ENCODE assay signal across 8 cellular contexts in the genomic region with DNA sequence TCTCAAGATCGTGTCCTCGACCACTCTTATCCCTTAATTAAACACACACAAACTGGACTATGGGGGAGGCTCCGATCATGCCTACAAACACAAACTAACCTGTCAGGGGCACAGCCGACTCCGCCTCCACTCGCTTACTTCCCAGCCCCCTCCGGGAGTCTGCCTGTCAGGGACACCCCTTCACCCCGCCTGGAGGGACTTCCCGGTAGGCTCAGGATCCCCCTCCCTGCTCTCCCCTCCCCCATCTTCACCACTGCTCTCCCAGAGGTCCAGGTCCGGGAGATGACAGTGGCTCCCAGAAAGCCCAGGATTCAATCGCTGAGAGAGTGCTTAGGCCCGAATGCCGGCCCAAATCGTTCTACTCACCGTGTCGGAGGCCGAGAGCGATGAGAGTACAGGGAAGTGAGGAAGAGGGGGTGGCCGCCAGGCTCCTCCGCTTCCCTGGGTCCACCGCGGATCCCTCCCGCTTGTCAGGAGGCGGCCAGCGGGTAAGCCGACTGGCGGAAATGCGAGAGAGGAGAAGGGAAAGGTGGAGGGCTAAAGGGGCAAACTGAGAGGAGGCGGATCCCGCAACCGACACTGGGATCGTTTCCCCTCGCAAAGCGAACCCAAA. TPM values are rescaled to one million over a fixed set of nuclear protein-coding genes. Genes with fewer than 3 reads are reported as not detected.
DNase-seq lines count a peak whose midpoint lies in the region; ATAC-seq and TF ChIP-seq lines count a peak whose summit lies in the region.
"Not testable (repeated sequence)": the region's sequence is repeated elsewhere in the genome, so short reads cannot be mapped to it uniquely, and the experiment has no call there.

No MANE protein-coding gene starts in this region.

- not testable (repeated sequence) for H3K27me3 ChIP-seq in CD4-positive, alpha-beta memory T cell (ENCODE audit: insufficient read depth, low read length); adrenal gland

- ATAC-seq in GM21423 (IDR thresholded peaks at IDR 0.05; ENCODE audit: unreplicated experiment) (peak; percentile 21), HG03280 (IDR thresholded peaks at IDR 0.05; ENCODE audit: unreplicated experiment) (peak; percentile 13)
- peak; percentile 46 for ATAC-seq in stimulated activated effector memory CD8-positive, alpha-beta T cell treated with anti-CD3 and anti-CD28 coated beads, Interleukin-12 subunit alpha, Interleukin-12 subunit beta, amount 100 ng/mL, for 72 hours

- H3K4me3 ChIP-seq in CD4-positive, alpha-beta memory T cell (ENCODE audit: low read length in 2 of 2), result peak overlapping the region; percentile 84 to 92
- H3K4me3 ChIP-seq in adrenal gland, result peak overlapping the region; percentile 85 to 96 (median 89)
- H3K4me3 ChIP-seq in fibroblast of pulmonary artery (replicated peaks; ENCODE audit: low read depth, low read length), result peak overlapping the region; percentile 92

- not testable (repeated sequence) for H3K9me3 ChIP-seq in CD4-positive, alpha-beta memory T cell (ENCODE audit: control insufficient read depth in 1 of 2, low read length in 2 of 2); adrenal gland (replicated peaks in 1 of 3)

- not testable (repeated sequence) for H3K27me3 Mint-ChIP-seq in CD4-positive, alpha-beta memory T cell; mesothelial cell of epicardium (ENCODE audit: low read depth)

- peaks cover 19 to 50% of the 10 kb centered on the region in 2 donors for H3K36me3 Mint-ChIP-seq in CD4-positive, alpha-beta memory T cell
- H3K36me3 Mint-ChIP-seq in mesothelial cell of epicardium, result peaks cover 24% of the 10 kb centered on the region
- H3K36me3 Mint-ChIP-seq in stimulated activated effector memory CD8-positive, alpha-beta T cell treated with anti-CD3 and anti-CD28 coated beads, Interleukin-12 subunit alpha, Interleukin-12 subunit beta, amount 100 ng/mL, for 72 hours, result peaks cover 98% of the 10 kb centered on the region

- not testable (repeated sequence) for H3K36me3 ChIP-seq in CD4-positive, alpha-beta memory T cell (ENCODE audit: insufficient read depth, low read length); adrenal gland (replicated peaks in 1 of 2)

- H3K9me3 Mint-ChIP-seq in CD4-positive, alpha-beta memory T cell; stimulated activated effector memory CD8-positive, alpha-beta T cell treated with anti-CD3 and anti-CD28 coated beads, Interleukin-12 subunit alpha, Interleukin-12 subunit beta, amount 100 ng/mL, for 72 hours: not testable (repeated sequence)
- peaks cover 19% of the 10 kb centered on the region for H3K9me3 Mint-ChIP-seq in mesothelial cell of epicardium

- peak overlapping the region; percentile 95 to 99 (median 97) for H3K27ac Mint-ChIP-seq in CD4-positive, alpha-beta memory T cell
- peak overlapping the region; percentile 98 for H3K27ac Mint-ChIP-seq in mesothelial cell of epicardium
- peak overlapping the region; percentile 97 for H3K27ac Mint-ChIP-seq in stimulated activated effector memory CD8-positive, alpha-beta T cell treated with anti-CD3 and anti-CD28 coated beads, Interleukin-12 subunit alpha, Interleukin-12 subunit beta, amount 100 ng/mL, for 72 hours

- peak overlapping the region; percentile 94 to 99 (median 97) for H3K4me3 Mint-ChIP-seq in CD4-positive, alpha-beta memory T cell
- H3K4me3 Mint-ChIP-seq in mesothelial cell of epicardium, result peak overlapping the region; percentile 97
- peak overlapping the region; percentile 93 for H3K4me3 Mint-ChIP-seq in stimulated activated effector memory CD8-positive, alpha-beta T cell treated with anti-CD3 and anti-CD28 coated beads, Interleukin-12 subunit alpha, Interleukin-12 subunit beta, amount 100 ng/mL, for 72 hours

- peak in 1 of 5 donors; percentile 57 for DNase-seq in CD4-positive, alpha-beta memory T cell
- DNase-seq in RPMI7951 (ENCODE audit: low read depth) (peak; percentile 3), adrenal gland (peak in 3 of 7 donors; percentile 22 to 46 (median 38)), mesothelial cell of epicardium (ENCODE audit: low spot score in 2 of 2, unreplicated experiment in 2 of 2) (peak in 1 of 2 experiments; percentile 72)
- DNase-seq in fibroblast of pulmonary artery (ENCODE audit: low read depth); stimulated activated effector memory CD8-positive, alpha-beta T cell treated with anti-CD3 and anti-CD28 coated beads, Interleukin-12 subunit alpha, Interleukin-12 subunit beta, amount 100 ng/mL, for 72 hours (ENCODE audit: low spot score in 2 of 2): not testable (repeated sequence)

- TF ChIP-seq POLR2A in adrenal gland (IDR thresholded peaks at IDR 0.05), result not testable (repeated sequence)

- peak overlapping the region; percentile 96 for H3K27ac ChIP-seq in CD4-positive, alpha-beta memory T cell (ENCODE audit: low read depth, low read length)
- H3K27ac ChIP-seq in adrenal gland, result peak overlapping the region; percentile 91 to 99 (median 96)

- 0 to 3% (median 0%) methylated on average over 13 to 27 of the region's 34 CpGs for WGBS in adrenal gland, 4 donors

- peaks cover 66% of the 10 kb centered on the region for H3K4me1 ChIP-seq in CD4-positive, alpha-beta memory T cell (ENCODE audit: insufficient read depth, low read length)
- peaks cover 6 to 43% of the 10 kb centered on the region in 2 donors for H3K4me1 ChIP-seq in adrenal gland (replicated peaks in 1 of 2)

- intact Hi-C loops in CD4-positive, alpha-beta memory T cell (cut with micrococcal nuclease), result loop anchor here (1.0 to 10.0 kb wide), 4 partner anchors 47 to 337 kb away; a partner anchor contains a TSS
- intact Hi-C loops in adrenal gland (cut with DNase I), result not testable (repeated sequence)

- CTCF ChIA-PET in CD4-positive, alpha-beta memory T cell (lab: Charles Lee; ENCODE audit: partially characterized antibody), result not testable (repeated sequence)

- H3K4me1 Mint-ChIP-seq in CD4-positive, alpha-beta memory T cell, result peaks cover 44 to 87% (median 64%) of the 10 kb centered on the region in 4 donors
- peaks cover 32% of the 10 kb centered on the region for H3K4me1 Mint-ChIP-seq in mesothelial cell of epicardium
- peaks cover 65% of the 10 kb centered on the region for H3K4me1 Mint-ChIP-seq in stimulated activated effector memory CD8-positive, alpha-beta T cell treated with anti-CD3 and anti-CD28 coated beads, Interleukin-12 subunit alpha, Interleukin-12 subunit beta, amount 100 ng/mL, for 72 hours

- not testable (repeated sequence) for TF ChIP-seq CTCF in adrenal gland (IDR thresholded peaks at IDR 0.05); fibroblast of pulmonary artery (IDR thresholded peaks at IDR 0.05; ENCODE audit: low read length, missing control alignments); mesothelial cell of epicardium (IDR thresholded peaks at IDR 0.05; ENCODE audit: unreplicated experiment)

- POLR2A ChIA-PET in CD4-positive, alpha-beta memory T cell (lab: Charles Lee; ENCODE audit: partially characterized antibody), result interaction anchor here (0.9 kb wide), 1 partner anchor 57 kb away, joined by 3 read pairs; no protein-coding TSS in a partner anchor

RNA-seq across cellular contexts. Expression of a gene that starts 0.8 kb away (rescaled TPM):
- 100 to 1,000 TPM in 1 of 2 experiments, 10 to 100 TPM in 1; 97.0 to 102 TPM for total RNA-seq in CD4-positive, alpha-beta memory T cell
- polyA plus RNA-seq in CD4-positive, alpha-beta memory T cell, result 10 to 100 TPM; 20.6 to 51.7 TPM
- total RNA-seq in RPMI7951 (2014; rRNA removed; shearing (Covaris generic)), result 33.9 and 37.6 TPM in 2 replicates
- total RNA-seq in adrenal gland, result 10 to 100 TPM; 48.9 to 65.1 (median 57.9) TPM
- 10 to 100 TPM; 44.0 to 70.4 (median 57.8) TPM for polyA plus RNA-seq in adrenal gland
- 55.8 to 58.1 TPM (median 56.2 TPM) in 3 replicates for total RNA-seq in mesothelial cell of epicardium

RNA-seq across cellular contexts. Expression of a gene that starts 1.1 kb away (rescaled TPM):
- 100 to 1,000 TPM; 126 to 136 TPM for total RNA-seq in CD4-positive, alpha-beta memory T cell
- polyA plus RNA-seq in CD4-positive, alpha-beta memory T cell, result 100 to 1,000 TPM; 102 to 177 TPM
- total RNA-seq in RPMI7951 (2014; rRNA removed; shearing (Covaris generic)), result 101 and 113 TPM in 2 replicates
- total RNA-seq in adrenal gland (100 to 1,000 TPM in 5 of 8 donors, 10 to 100 TPM in 3; 85.4 to 186 (median 117) TPM), mesothelial cell of epicardium (106 to 113 TPM (median 109 TPM) in 3 replicates)
- 100 to 1,000 TPM; 101 to 169 (median 114) TPM for polyA plus RNA-seq in adrenal gland
